In genomic region chr3:122146466-122146865, GRCh38 we compare ENCODE assay signal across 1 cellular context.
TF ChIP-seq lines count a peak whose summit lies in the region.

No MANE protein-coding gene starts in this region.

TF ChIP-seq in GM12878, 131 proteins besides CTCF, POLR2A, EP300 and RAD21 (continued from another document and continues in another):
- peak; percentile 95 for TF ChIP-seq SKIL (IDR thresholded peaks at IDR 0.05; ENCODE audit: low read depth, poor library complexity, severe bottlenecking)
- no peak for TF ChIP-seq BCL11A (IDR thresholded peaks at IDR 0.05; ENCODE audit: low read depth, low read length)
- TF ChIP-seq STAT1 (conservative IDR thresholded peaks at IDR 0.05) = no peak
- TF ChIP-seq CBFB (IDR thresholded peaks at IDR 0.05; ENCODE audit: low read depth) = no peak
- no peak for TF ChIP-seq ATF7 (IDR thresholded peaks at IDR 0.05; ENCODE audit: low read depth)
- no peak for TF ChIP-seq ZSCAN29 (IDR thresholded peaks at IDR 0.05)
- TF ChIP-seq ATF3 (IDR thresholded peaks at IDR 0.05; ENCODE audit: borderline replicate concordance, extremely low read depth, low read depth, low read length) = no peak
- TF ChIP-seq NRF1 (conservative IDR thresholded peaks at IDR 0.05; ENCODE audit: low read depth, low read length) = no peak
- peak; percentile 59; the same call in 1 of the 2 replicates for TF ChIP-seq CREM (IDR thresholded peaks at IDR 0.05; ENCODE audit: low read depth)
- TF ChIP-seq ZNF24 (IDR thresholded peaks at IDR 0.05) = no peak
- TF ChIP-seq ATF2 (IDR thresholded peaks at IDR 0.05; ENCODE audit: low read length) = peak; percentile 58; the same call in 1 of the 2 replicates
- TF ChIP-seq PAX8 (IDR thresholded peaks at IDR 0.05) = no peak
- TF ChIP-seq STAT3 (IDR thresholded peaks at IDR 0.05; ENCODE audit: low read depth, low read length) = no peak
- TF ChIP-seq HDGF (IDR thresholded peaks at IDR 0.05) = no peak
- no peak for TF ChIP-seq BCLAF1 (IDR thresholded peaks at IDR 0.05)
- TF ChIP-seq NKRF (conservative IDR thresholded peaks at IDR 0.05) = no peak
- TF ChIP-seq NR2C2 (IDR thresholded peaks at IDR 0.05; ENCODE audit: borderline replicate concordance, control insufficient read depth, insufficient read length, low read depth) = no peak
- no peak for TF ChIP-seq SRF (IDR thresholded peaks at IDR 0.05; ENCODE audit: low read depth in 2 of 2, low read length in 2 of 2)
- no peak for TF ChIP-seq EGR1 (IDR thresholded peaks at IDR 0.05; ENCODE audit: borderline replicate concordance in 1 of 2, low read depth in 2 of 2, low read length in 2 of 2)
- TF ChIP-seq MTA3 (IDR thresholded peaks at IDR 0.05; ENCODE audit: borderline replicate concordance, low read length) = 0 out of 2 replicates have a peak, but pooled peaks have one; percentile 38
- peak; percentile 26; the same call in 1 of the 2 replicates for TF ChIP-seq CREB1 (IDR thresholded peaks at IDR 0.05; ENCODE audit: low read depth)
- TF ChIP-seq BMI1 (IDR thresholded peaks at IDR 0.05; ENCODE audit: borderline replicate concordance) = no peak
- TF ChIP-seq NFXL1 (IDR thresholded peaks at IDR 0.05; ENCODE audit: borderline replicate concordance) = no peak
- no peak for TF ChIP-seq SUPT20H (IDR thresholded peaks at IDR 0.05; ENCODE audit: borderline replicate concordance, control insufficient read depth, low read depth, low read length)
- peak in 1 of 2 experiments; percentile 32; a peak in 1 of 4 replicates for TF ChIP-seq IKZF2 (IDR thresholded peaks at IDR 0.05)
- TF ChIP-seq MYB (IDR thresholded peaks at IDR 0.05; ENCODE audit: borderline replicate concordance, low read depth, low read length) = no peak
- TF ChIP-seq PKNOX1 (IDR thresholded peaks at IDR 0.05) = no peak
- no peak for TF ChIP-seq TCF12 (IDR thresholded peaks at IDR 0.05; ENCODE audit: low read depth, low read length)
- peak; percentile 74; the same call in 1 of the 2 replicates for TF ChIP-seq NFIC (IDR thresholded peaks at IDR 0.05; ENCODE audit: low read depth, low read length)
- no peak for TF ChIP-seq POU2F2 (IDR thresholded peaks at IDR 0.05; ENCODE audit: borderline replicate concordance, low read depth, low read length)
- no peak for TF ChIP-seq USF2 (IDR thresholded peaks at IDR 0.05; ENCODE audit: borderline replicate concordance, low read depth, low read length)
- TF ChIP-seq SMAD5 (IDR thresholded peaks at IDR 0.05; ENCODE audit: low read depth) = no peak
- TF ChIP-seq SREBF2 (IDR thresholded peaks at IDR 0.05; ENCODE audit: low read length) = no peak
- TF ChIP-seq IRF4 (IDR thresholded peaks at IDR 0.05; ENCODE audit: low read depth, low read length) = peak; percentile 75
- peak; percentile 65 for TF ChIP-seq EED (IDR thresholded peaks at IDR 0.05; ENCODE audit: low read depth)
- no peak for TF ChIP-seq EZH2 (IDR thresholded peaks at IDR 0.05; ENCODE audit: borderline replicate concordance, control insufficient read depth, low read depth, low read length)
- no peak for TF ChIP-seq TAF1 (IDR thresholded peaks at IDR 0.05; ENCODE audit: borderline replicate concordance, low read depth, low read length)
- TF ChIP-seq RELB (IDR thresholded peaks at IDR 0.05; ENCODE audit: low read depth) = no peak
- no peak for TF ChIP-seq CHD2 (IDR thresholded peaks at IDR 0.05; ENCODE audit: borderline replicate concordance, low read depth, low read length)
- no peak for TF ChIP-seq BCL3 (IDR thresholded peaks at IDR 0.05; ENCODE audit: borderline replicate concordance, insufficient read depth, low read depth, low read length, poor library complexity, severe bottlenecking)
- no peak for TF ChIP-seq TCF3 (IDR thresholded peaks at IDR 0.05; ENCODE audit: borderline replicate concordance, insufficient read depth, low read depth, low read length)
- no peak for TF ChIP-seq FOS (IDR thresholded peaks at IDR 0.05; ENCODE audit: borderline replicate concordance, extremely low read depth, insufficient read length)
- no peak for TF ChIP-seq KLF5 (IDR thresholded peaks at IDR 0.05; ENCODE audit: partially characterized antibody)
- no peak for TF ChIP-seq ZNF592 (IDR thresholded peaks at IDR 0.05)
- no peak for TF ChIP-seq JUND (IDR thresholded peaks at IDR 0.05; ENCODE audit: low read depth, low read length)
